Comparison of ENCODE assay signal across 8 cellular contexts in the genomic region with DNA sequence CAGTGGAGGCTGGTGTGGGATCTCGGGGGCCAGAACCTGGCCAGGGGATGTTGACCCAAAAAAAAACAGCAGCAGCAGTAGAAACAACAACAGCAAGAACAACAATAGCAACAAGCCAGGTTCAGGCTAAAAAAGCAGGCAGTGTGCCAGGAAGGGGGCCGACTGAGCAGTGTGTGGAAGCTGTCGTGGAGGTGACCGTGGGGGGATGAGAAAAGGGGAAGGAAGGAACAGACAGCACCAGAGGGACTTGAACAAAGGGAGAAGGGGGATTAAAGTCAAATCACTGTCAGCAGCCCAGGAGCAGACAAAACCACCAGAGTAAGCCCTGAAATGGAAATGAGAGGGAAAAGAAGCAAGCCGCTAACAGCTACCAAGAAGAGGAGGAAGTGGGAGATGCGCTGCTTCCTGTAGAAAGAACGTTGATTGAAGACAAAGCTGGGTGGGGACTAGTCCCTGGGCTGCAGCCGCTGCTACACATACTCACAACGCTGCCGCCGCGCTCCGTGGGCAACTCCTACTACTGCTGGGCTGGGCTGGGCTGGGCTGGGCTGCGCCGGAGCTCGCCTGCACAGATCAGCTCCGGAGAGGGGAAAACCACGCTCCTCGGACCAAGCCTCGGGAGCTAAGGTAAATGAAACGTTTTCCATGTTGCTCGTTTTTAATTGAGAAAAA. TPM values are rescaled to one million over a fixed set of nuclear protein-coding genes. Genes with fewer than 3 reads are reported as not detected.
A peak's percentile ranks its signal among the peaks of the same experiment; 100 is the strongest.
DNase-seq lines count a peak whose midpoint lies in the region; ATAC-seq, FAIRE-seq and TF ChIP-seq lines count a peak whose summit lies in the region.

A gene (plus strand): TSS at position 449 of the 672 bp plus-strand sequence. CDS start 90,067 bp downstream, outside the sequence.

- WGBS in right cardiac atrium = 3% methylated on average over 22 of the region's 22 CpGs

- FAIRE-seq in urothelium cell line (lab: Jason Lieb, UNC) = peak; percentile 87

- no peaks in the 10 kb centered on the region for H3K9me3 ChIP-seq in right cardiac atrium (ENCODE audit: control insufficient read depth, low read length)

- DNase-seq in GM12864 (ENCODE audit: low read depth) = no peak
- peak; percentile 77 for DNase-seq in NCI-H1417 treated with DMSO at 0.1 percent for 48 hours (lab: John Stamatoyannopoulos, UW)
- peak; percentile 52 to 96 (median 75) for DNase-seq in T-helper 2 cell
- peak in 52 of 56 donors; percentile 15 to 82 (median 62) for DNase-seq in amygdala (lab: John Stamatoyannopoulos, UW)
- DNase-seq in right cardiac atrium = peak; percentile 81 to 94 (median 93)
- DNase-seq in urothelium cell line (ENCODE audit: low spot score) = peak; percentile 90

- H3K27me3 ChIP-seq in right cardiac atrium (ENCODE audit: control insufficient read depth, insufficient read depth) (no peaks in the 10 kb centered on the region), rectal smooth muscle tissue (ENCODE audit: control insufficient read depth, insufficient read depth, low read length) (no peaks in the 10 kb centered on the region)

- no peak within 1 kb of the TSS for H3K27ac ChIP-seq in right cardiac atrium (ENCODE audit: low read length)
- peak within 1 kb of the TSS; percentile 66 for H3K27ac ChIP-seq in rectal smooth muscle tissue (ENCODE audit: low read depth, low read length)

- ATAC-seq in HG02623 (IDR thresholded peaks at IDR 0.05; ENCODE audit: unreplicated experiment) (peak; percentile 94), right cardiac atrium (peak; percentile 99 to 100)

- H3K4me1 ChIP-seq in right cardiac atrium (ENCODE audit: control insufficient read depth, insufficient read depth, low read length) (no peaks in the 10 kb centered on the region), rectal smooth muscle tissue (ENCODE audit: control insufficient read depth, insufficient read depth, low read length) (peaks cover 5% of the 10 kb centered on the region)

- no peaks in the 10 kb centered on the region for H3K36me3 ChIP-seq in rectal smooth muscle tissue (ENCODE audit: control insufficient read depth, insufficient read depth, low read length)

- no peak for TF ChIP-seq CTCF in GM12864 (IDR thresholded peaks at IDR 0.05; ENCODE audit: low read depth, low read length, missing control alignments)

- H3K4me3 ChIP-seq in GM12864 (ENCODE audit: low read depth, low read length) (peak within 1 kb of the TSS; percentile 69), right cardiac atrium (ENCODE audit: low read length) (peak within 1 kb of the TSS; percentile 63), rectal smooth muscle tissue (ENCODE audit: low read length) (peak within 1 kb of the TSS; percentile 65)

- H3K9ac ChIP-seq in rectal smooth muscle tissue (ENCODE audit: low read length) = peak within 1 kb of the TSS; percentile 36

- intact Hi-C loops in right cardiac atrium (cut with DNase I) = no loop called here

RNA-seq across cellular contexts. Expression of the gene that starts here (rescaled TPM):
- 10 to 100 TPM; 13.0 to 18.2 (median 16.1) TPM for total RNA-seq in right cardiac atrium
- polyA plus RNA-seq in right cardiac atrium = 6.7 TPM
